ENCODE assay signal across 18 cellular contexts in genomic region chr1:225627304-225627947, GRCh38. TPM values are rescaled to one million over a fixed set of nuclear protein-coding genes. Genes with fewer than 3 reads are reported as not detected.
DNase-seq lines count a peak whose midpoint lies in the region; ATAC-seq, FAIRE-seq and TF ChIP-seq lines count a peak whose summit lies in the region.
"Had no signal": no experiment of that assay in that cellular context is flagged by ENCODE, and none has a peak within 500 bp of the region (broad histone marks: within the 10 kb centered on the region; RNA-seq: fewer than 3 reads in every experiment).

No MANE protein-coding gene starts in this region.

- H3K4me3 Mint-ChIP-seq in MCF 10A (ENCODE audit: unreplicated experiment) (no peak overlapping the region), endodermal cell (peak overlapping the region; percentile 30)
- H3K4me3 Mint-ChIP-seq: CD8-positive, alpha-beta T cell had no signal

- no peak overlapping the region for H2AK5ac ChIP-seq in mesenchymal stem cell (ENCODE audit: low read length, severe bottlenecking)

- dilution Hi-C loops in mammary epithelial cell (cut with HindIII; ENCODE audit: low sequenced_read_pairs), result loop anchor here (10.0 kb wide), 1 partner anchor 53 kb away; no protein-coding TSS in a partner anchor

- no peak overlapping the region for H4K8ac ChIP-seq in mesenchymal stem cell (ENCODE audit: low read length)

- H3K27me3 ChIP-seq in mammary epithelial cell (ENCODE audit: insufficient read depth, low read length) (no peaks in the 10 kb centered on the region), endodermal cell (ENCODE audit: control insufficient read depth, insufficient read depth, low read length, poor library complexity, severe bottlenecking) (no peaks in the 10 kb centered on the region), mesenchymal stem cell (ENCODE audit: control insufficient read depth in 1 of 2, insufficient read depth in 1 of 2, low read length in 2 of 2) (no peaks in the 10 kb centered on the region), upper lobe of right lung (no peaks in the 10 kb centered on the region)

- H3K4me2 ChIP-seq in mammary epithelial cell (ENCODE audit: insufficient read depth, low read depth, low read length) (no peak overlapping the region), mesenchymal stem cell (ENCODE audit: low read length, poor library complexity, severe bottlenecking) (peak overlapping the region; percentile 18)
- H3K4me2 ChIP-seq: PC-9 had no signal

- H3K27me3 Mint-ChIP-seq in MCF 10A (ENCODE audit: insufficient read depth, unreplicated experiment) (no peaks in the 10 kb centered on the region), endodermal cell (ENCODE audit: insufficient read depth) (no peaks in the 10 kb centered on the region)

- no peak overlapping the region for H2AFZ ChIP-seq in mammary epithelial cell (ENCODE audit: low read depth, low read length)
- H2AFZ ChIP-seq in mesenchymal stem cell (ENCODE audit: low read depth, low read length), result no peak overlapping the region
- H2AFZ ChIP-seq: PC-9 had no signal

- TF ChIP-seq CTCF in MCF 10A (IDR thresholded peaks at IDR 0.05; ENCODE audit: unreplicated experiment) (no peak), mammary epithelial cell (conservative IDR thresholded peaks at IDR 0.05 in 1 of 2, IDR thresholded peaks at IDR 0.05 in 1 of 2; ENCODE audit: extremely low read depth in 1 of 2, insufficient read depth in 1 of 2, low read depth in 1 of 2, low read length in 2 of 2) (no peak), endodermal cell (conservative IDR thresholded peaks at IDR 0.05) (no peak), upper lobe of right lung (IDR thresholded peaks at IDR 0.05) (no peak)

- no peak overlapping the region for H3K23ac ChIP-seq in mesenchymal stem cell (ENCODE audit: low read length in 2 of 2)

- no peak for FAIRE-seq in HTR-8/SVneo (lab: Jason Lieb, UNC)
- FAIRE-seq: bronchial epithelial cell, G401.6 had no signal

- H3K9ac ChIP-seq in mammary epithelial cell (ENCODE audit: insufficient read depth, low read length) (no peak overlapping the region), endodermal cell (ENCODE audit: extremely low read depth, low read length, poor library complexity, severe bottlenecking) (peak overlapping the region; percentile 47), mesenchymal stem cell (ENCODE audit: low read length) (peak overlapping the region; percentile 34)

- H3K36me3 ChIP-seq in mammary epithelial cell (ENCODE audit: insufficient read depth, low read length) (no peaks in the 10 kb centered on the region), endodermal cell (ENCODE audit: control insufficient read depth, insufficient read depth, low read length) (peaks cover 35% of the 10 kb centered on the region), mesenchymal stem cell (ENCODE audit: control insufficient read depth in 1 of 2, insufficient read depth in 2 of 2, low read depth in 1 of 2, low read length in 2 of 2) (no peaks in the 10 kb centered on the region), upper lobe of right lung (no peaks in the 10 kb centered on the region)

- H3K36me3 Mint-ChIP-seq in MCF 10A (ENCODE audit: insufficient read depth, unreplicated experiment), result no peaks in the 10 kb centered on the region
- peaks cover 20% of the 10 kb centered on the region for H3K36me3 Mint-ChIP-seq in endodermal cell (ENCODE audit: low read depth)
- H3K36me3 Mint-ChIP-seq: CD8-positive, alpha-beta T cell had no signal

- peaks cover 44% of the 10 kb centered on the region for H3K79me2 ChIP-seq in mammary epithelial cell (ENCODE audit: insufficient read depth, low read length)

- peak; percentile 25 for ATAC-seq in upper lobe of right lung
- ATAC-seq in HG03460 (IDR thresholded peaks at IDR 0.05; ENCODE audit: unreplicated experiment), result no peak
- ATAC-seq: CD8-positive, alpha-beta T cell had no signal

- H2BK15ac ChIP-seq in mesenchymal stem cell (ENCODE audit: low read depth, poor library complexity, severe bottlenecking), result no peak overlapping the region

- no peak overlapping the region for H2BK5ac ChIP-seq in mesenchymal stem cell (ENCODE audit: low read depth, low read length, poor library complexity, severe bottlenecking)

- BruUV-seq in MCF 10A (replicated peaks; lab: Mats Ljungman, UMichigan) (no TSS peak), mammary epithelial cell (replicated peaks; lab: Mats Ljungman, UMichigan) (no TSS peak)

- H3K4me1 Mint-ChIP-seq in MCF 10A (ENCODE audit: insufficient read depth, unreplicated experiment), result peaks cover 31% of the 10 kb centered on the region
- H3K4me1 Mint-ChIP-seq in endodermal cell, result peaks cover 57% of the 10 kb centered on the region

- no peak overlapping the region for H3K14ac ChIP-seq in mesenchymal stem cell (ENCODE audit: low read length in 2 of 2)

- H3K79me1 ChIP-seq in mesenchymal stem cell (replicated peaks; ENCODE audit: low read length, poor library complexity, severe bottlenecking), result peaks cover 19% of the 10 kb centered on the region

- H3K9me3 ChIP-seq in mammary epithelial cell (replicated peaks; ENCODE audit: insufficient read depth, low read length), result no peaks in the 10 kb centered on the region
- peaks cover 9% of the 10 kb centered on the region for H3K9me3 ChIP-seq in endodermal cell (ENCODE audit: control insufficient read depth, low read length)
- H3K9me3 ChIP-seq in mesenchymal stem cell (ENCODE audit: control insufficient read depth, low read length), result no peaks in the 10 kb centered on the region
- H3K9me3 ChIP-seq in upper lobe of right lung, result no peaks in the 10 kb centered on the region

- no peak overlapping the region for H2BK12ac ChIP-seq in mesenchymal stem cell (ENCODE audit: low read length in 2 of 2)

- DNase-seq in MCF 10A (ENCODE audit: unreplicated experiment) (no peak), mammary epithelial cell (no peak), endodermal cell (peak; percentile 64), mesenchymal stem cell (no peak), upper lobe of right lung (no peak), HTR-8/SVneo (ENCODE audit: insufficient read length, low spot score) (no peak), iPS-NIHi11 (ENCODE audit: low spot score) (no peak)
- DNase-seq: 8988T; activated CD4-positive, CD25-positive, alpha-beta regulatory T cell; activated naive CD4-positive, alpha-beta T cell; CD8-positive, alpha-beta T cell; effector memory CD4-positive, alpha-beta T cell; NCI-H1417 treated with DMSO at 0.1 percent for 48 hours; PC-9; stimulated activated CD4-positive, alpha-beta T cell treated with anti-CD3 and anti-CD28 coated beads, Interleukin-2, amount 100 ng/mL, for 24 hours had no signal

- POLR2A ChIA-PET in MCF 10A (lab: Yijun Ruan, JAX), result interaction anchor here (0.8 to 9.6 kb wide), 19 partner anchors 9 to 150 kb away, joined by 3 to 131 read pairs (median 3); partner anchors contain the start of genes ENAH and SRP9

- no peak overlapping the region for H3K18ac ChIP-seq in mesenchymal stem cell (ENCODE audit: low read depth in 1 of 2, low read length in 2 of 2)

- H3K4ac ChIP-seq in mesenchymal stem cell (ENCODE audit: low read depth in 1 of 2, low read length in 2 of 2), result no peak overlapping the region

- H4K20me1 ChIP-seq in mammary epithelial cell (ENCODE audit: insufficient read depth, low read length), result no peaks in the 10 kb centered on the region

- H2BK120ac ChIP-seq in mesenchymal stem cell (ENCODE audit: low read depth, low read length), result no peak overlapping the region

- in situ Hi-C loops in mammary epithelial cell (cut with MboI; ENCODE audit: low sequenced_read_pairs in 2 of 2), result no loop called here

- no peaks in the 10 kb centered on the region for H3K9me3 Mint-ChIP-seq in MCF 10A (ENCODE audit: unreplicated experiment)
- H3K9me3 Mint-ChIP-seq in endodermal cell, result no peaks in the 10 kb centered on the region
- H3K9me3 Mint-ChIP-seq: CD8-positive, alpha-beta T cell had no signal

- H4K91ac ChIP-seq in mesenchymal stem cell (ENCODE audit: low read length), result no peak overlapping the region

- H3K4me3 ChIP-seq in mammary epithelial cell (replicated peaks in 1 of 3; ENCODE audit: insufficient read depth in 1 of 3, low read depth in 2 of 3, low read length in 3 of 3) (no peak overlapping the region), endodermal cell (ENCODE audit: low read length) (peak overlapping the region; percentile 74), mesenchymal stem cell (ENCODE audit: insufficient read depth in 1 of 2, low read depth in 1 of 2, low read length in 2 of 2) (no peak overlapping the region), upper lobe of right lung (no peak overlapping the region)
- H3K4me3 ChIP-seq: PC-9 had no signal

- intact Hi-C loops in MCF 10A (cut with micrococcal nuclease), result no loop called here
- intact Hi-C loops in mammary epithelial cell (cut with micrococcal nuclease), result no loop called here
- intact Hi-C loops in upper lobe of right lung (cut with DNase I), result no loop called here

- CTCF ChIA-PET in MCF 10A (lab: Yijun Ruan, JAX) (interaction anchor here (0.5 to 2.2 kb wide), 12 partner anchors 8 to 146 kb away, joined by 3 to 7 read pairs (median 4); no protein-coding TSS in a partner anchor), mammary epithelial cell (lab: Charles Lee; ENCODE audit: low non-redundant PET) (interaction anchor here (0.5 kb wide), 1 partner anchor 12 kb away, joined by 4 read pairs; no protein-coding TSS in a partner anchor)

- H3K27ac ChIP-seq in mammary epithelial cell (ENCODE audit: insufficient read depth, low read depth, low read length), result no peak overlapping the region
- no peak overlapping the region for H3K27ac ChIP-seq in endodermal cell (ENCODE audit: low read depth, low read length)
- peak overlapping the region; percentile 38 for H3K27ac ChIP-seq in mesenchymal stem cell (ENCODE audit: low read length, poor library complexity, severe bottlenecking)
- H3K27ac ChIP-seq in upper lobe of right lung, result no peak overlapping the region
- H3K27ac ChIP-seq: PC-9 had no signal

- H3K4me1 ChIP-seq in mammary epithelial cell (ENCODE audit: insufficient read depth, low read length) (peaks cover 6% of the 10 kb centered on the region), endodermal cell (ENCODE audit: control insufficient read depth, insufficient read depth, low read length) (peaks cover 21% of the 10 kb centered on the region), mesenchymal stem cell (ENCODE audit: control insufficient read depth, insufficient read depth, low read depth, low read length) (peaks cover 6% of the 10 kb centered on the region), upper lobe of right lung (peaks cover 6% of the 10 kb centered on the region)

- 91% methylated on average over 2 of the region's 2 CpGs for WGBS in mammary epithelial cell (ENCODE audit: low coverage, missing lambda C conversion rate)
- WGBS in endodermal cell (ENCODE audit: insufficient coverage in 1 of 2, insufficient read length in 1 of 2), 2 experiments, result 34% methylated on average over 2 of the region's 2 CpGs; no CpG with 5 or more reads in 1 of the 2 experiments
- 50% methylated on average over 1 of the region's 2 CpGs for WGBS in mesenchymal stem cell

- peak overlapping the region; percentile 47 for H3K27ac Mint-ChIP-seq in MCF 10A (ENCODE audit: low read depth, unreplicated experiment)
- peak overlapping the region; percentile 91 for H3K27ac Mint-ChIP-seq in endodermal cell
- H3K27ac Mint-ChIP-seq: CD8-positive, alpha-beta T cell had no signal

RNA-seq across cellular contexts. Expression of gene ENAH, which starts 25.5 kb away (rescaled TPM):
- total RNA-seq in MCF 10A (2022), result 346 and 420 TPM in 2 replicates
- total RNA-seq in mammary epithelial cell, result 100 to 1,000 TPM; 109 to 117 TPM
- polyA plus RNA-seq in mammary epithelial cell, result 37.1 TPM
- polyA minus RNA-seq in mammary epithelial cell, result 48.6 TPM
- total RNA-seq in endodermal cell, result 100 to 1,000 TPM; 263 to 267 TPM
- 152 TPM for polyA plus RNA-seq in endodermal cell (2013, experiment 1 of 2)
- 153 TPM for polyA plus RNA-seq in endodermal cell (2013, experiment 2 of 2)
- polyA plus RNA-seq in mesenchymal stem cell (2013, experiment 1 of 2), result 78.1 TPM
- polyA plus RNA-seq in mesenchymal stem cell (2013, experiment 2 of 2), result 80.9 TPM
- 67.4 TPM for total RNA-seq in upper lobe of right lung
